1 cellular context compared by ENCODE assay signal in genomic region chr6:25309886-25310285, GRCh38.
TF ChIP-seq lines count a peak whose summit lies in the region.

No MANE protein-coding gene starts in this region.

TF ChIP-seq in IMR-90, 13 proteins besides CTCF, POLR2A, EP300 and RAD21 (continued from another document):
- TF ChIP-seq FOS (IDR thresholded peaks at IDR 0.05; ENCODE audit: low read depth, low read length) (no peak), MAFK (IDR thresholded peaks at IDR 0.05; ENCODE audit: low read depth, low read length) (no peak), MXI1 (IDR thresholded peaks at IDR 0.05; ENCODE audit: borderline replicate concordance, low read depth, low read length) (no peak), RFX5 (IDR thresholded peaks at IDR 0.05; ENCODE audit: low read depth, low read length) (no peak), USF2 (IDR thresholded peaks at IDR 0.05; ENCODE audit: low read depth, low read length) (no peak), NFE2L2 (IDR thresholded peaks at IDR 0.05; ENCODE audit: low read depth, low read length) (no peak), BHLHE40 (IDR thresholded peaks at IDR 0.05; ENCODE audit: low read depth, low read length) (no peak), MAZ (IDR thresholded peaks at IDR 0.05; ENCODE audit: borderline replicate concordance, low read depth, low read length) (no peak), ELK1 (IDR thresholded peaks at IDR 0.05; ENCODE audit: borderline replicate concordance, low read depth, low read length) (no peak), RCOR1 (IDR thresholded peaks at IDR 0.05; ENCODE audit: insufficient replicate concordance, low read length) (no peak), SMC3 (IDR thresholded peaks at IDR 0.05; ENCODE audit: low read depth, low read length) (no peak), CEBPB (IDR thresholded peaks at IDR 0.05; ENCODE audit: low read depth, low read length) (no peak)
TF ChIP-seq in IMR-90: peak in this region for 0.
